ENCODE assay signal across 8 cellular contexts in the genomic region with DNA sequence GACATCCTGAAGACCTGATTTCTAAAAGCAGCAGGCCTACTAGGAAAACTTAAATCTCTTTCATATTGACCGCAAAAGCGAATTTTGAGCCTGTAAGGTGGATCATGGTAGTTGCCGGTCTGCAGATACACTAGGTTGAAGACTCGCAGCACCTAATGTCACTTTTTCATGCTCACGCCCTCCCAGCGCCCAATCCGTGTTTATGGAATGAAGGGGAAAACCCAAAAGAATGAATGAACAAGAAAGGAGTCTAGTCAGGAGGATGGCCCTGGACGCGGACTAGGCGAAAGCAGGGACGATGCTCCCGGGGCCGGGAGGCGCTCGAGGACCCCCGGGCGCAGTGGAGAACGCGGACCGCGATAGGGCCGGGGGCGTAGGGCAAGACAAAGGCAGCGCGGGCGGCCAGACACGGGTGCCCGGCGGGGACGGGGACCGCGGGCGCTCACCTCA. TPM values are rescaled to one million over a fixed set of nuclear protein-coding genes. Genes with fewer than 3 reads are reported as not detected.
A peak's percentile ranks its signal among the peaks of the same experiment; 100 is the strongest.
DNase-seq lines count a peak whose midpoint lies in the region; ATAC-seq and TF ChIP-seq lines count a peak whose summit lies in the region.

No MANE protein-coding gene starts in this region.

- no peaks in the 10 kb centered on the region for H3K36me3 ChIP-seq in skeletal muscle tissue (ENCODE audit: control insufficient read depth in 3 of 3, insufficient read depth in 3 of 3, low read length in 3 of 3)

- H3K9me3 Mint-ChIP-seq in activated CD8-positive, alpha-beta T cell treated with anti-CD3 and anti-CD28 coated beads for 36 hours, result no peaks in the 10 kb centered on the region
- peaks cover 3% of the 10 kb centered on the region for H3K9me3 Mint-ChIP-seq in glutamatergic neuron (ENCODE audit: unreplicated experiment)

- H3K27me3 Mint-ChIP-seq in activated CD8-positive, alpha-beta T cell treated with anti-CD3 and anti-CD28 coated beads for 36 hours, result peaks cover 1% of the 10 kb centered on the region
- H3K27me3 Mint-ChIP-seq in glutamatergic neuron (ENCODE audit: unreplicated experiment), result peaks cover 4% of the 10 kb centered on the region

- POLR2A ChIA-PET in HEK293T (lab: Yijun Ruan, JAX), result interaction anchor here (0.6 to 1.5 kb wide), 3 partner anchors 14 to 184 kb away, joined by 3 to 5 read pairs (median 4); no protein-coding TSS in a partner anchor
- POLR2A ChIA-PET in activated CD8-positive, alpha-beta T cell treated with anti-CD3 and anti-CD28 coated beads for 36 hours (lab: Charles Lee), result interaction anchor here (0.6 to 1.0 kb wide), 2 partner anchors 35 to 108 kb away, joined by 3 read pairs; no protein-coding TSS in a partner anchor

- intact Hi-C loops in activated CD8-positive, alpha-beta T cell treated with anti-CD3 and anti-CD28 coated beads for 36 hours (cut with micrococcal nuclease), result loop anchor here (2.0 kb wide), 1 partner anchor 107 kb away; no protein-coding TSS in a partner anchor

- peaks cover 29 to 45% (median 35%) of the 10 kb centered on the region in 3 donors for H3K4me1 ChIP-seq in skeletal muscle tissue (ENCODE audit: control insufficient read depth in 3 of 3, insufficient read depth in 3 of 3, low read length in 3 of 3)

- H3K27ac Mint-ChIP-seq in activated CD8-positive, alpha-beta T cell treated with anti-CD3 and anti-CD28 coated beads for 36 hours, result peak overlapping the region; percentile 90
- H3K27ac Mint-ChIP-seq in glutamatergic neuron (ENCODE audit: unreplicated experiment), result peak overlapping the region; percentile 96

- no peak for ATAC-seq in activated CD8-positive, alpha-beta T cell treated with anti-CD3 and anti-CD28 coated beads for 36 hours

- H3K9ac ChIP-seq in skeletal muscle tissue (ENCODE audit: low read depth in 1 of 3, low read length in 3 of 3), result peak overlapping the region; percentile 83 to 93 (median 86)

- CTCF ChIA-PET in HEK293T (lab: Yijun Ruan, JAX), result interaction anchor here (0.6 to 1.3 kb wide), 3 partner anchors 10 to 108 kb away, joined by 3 to 4 read pairs (median 3); no protein-coding TSS in a partner anchor
- CTCF ChIA-PET in activated CD8-positive, alpha-beta T cell treated with anti-CD3 and anti-CD28 coated beads for 36 hours (lab: Charles Lee), result interaction anchor here (0.8 to 2.8 kb wide), 10 partner anchors 25 to 191 kb away, joined by 3 to 20 read pairs (median 4); no protein-coding TSS in a partner anchor

- H3K27ac ChIP-seq in skeletal muscle tissue (ENCODE audit: low read depth, low read length), result peak overlapping the region; percentile 91

- H3K9me3 ChIP-seq in skeletal muscle tissue (ENCODE audit: control insufficient read depth in 3 of 3, low read length in 3 of 3), result no peaks in the 10 kb centered on the region

- H3K4me3 ChIP-seq in skeletal muscle tissue (ENCODE audit: low read length in 3 of 3), result peak overlapping the region; percentile 85 to 95 (median 92)

- DNase-seq in AG20443 (ENCODE audit: low spot score), result peak; percentile 29
- DNase-seq in HEK293T (ENCODE audit: extremely low spot score), result no peak
- no peak for DNase-seq in activated CD8-positive, alpha-beta T cell treated with anti-CD3 and anti-CD28 coated beads for 36 hours
- no peak for DNase-seq in glutamatergic neuron
- no peak for DNase-seq in globus pallidus (ENCODE audit: low spot score)
- DNase-seq in NCI-H2081 treated with DMSO at 0.1 percent for 48 hours (lab: John Stamatoyannopoulos, UW), result no peak
- DNase-seq in OCI-M2 (lab: John Stamatoyannopoulos, UW; ENCODE audit: unreplicated experiment), result no peak

- H3K27me3 ChIP-seq in skeletal muscle tissue (ENCODE audit: control insufficient read depth in 3 of 3, insufficient read depth in 3 of 3, low read length in 3 of 3), result no peaks in the 10 kb centered on the region

- H3K36me3 Mint-ChIP-seq in activated CD8-positive, alpha-beta T cell treated with anti-CD3 and anti-CD28 coated beads for 36 hours (ENCODE audit: low read depth), result peaks cover 4% of the 10 kb centered on the region
- peaks cover 2% of the 10 kb centered on the region for H3K36me3 Mint-ChIP-seq in glutamatergic neuron (ENCODE audit: unreplicated experiment)

- H3K4me1 Mint-ChIP-seq in activated CD8-positive, alpha-beta T cell treated with anti-CD3 and anti-CD28 coated beads for 36 hours (ENCODE audit: low read depth), result peaks cover 56% of the 10 kb centered on the region
- H3K4me1 Mint-ChIP-seq in glutamatergic neuron (ENCODE audit: low read depth, unreplicated experiment), result peaks cover 7% of the 10 kb centered on the region

- peak overlapping the region; percentile 94 for H3K4me3 Mint-ChIP-seq in activated CD8-positive, alpha-beta T cell treated with anti-CD3 and anti-CD28 coated beads for 36 hours
- H3K4me3 Mint-ChIP-seq in glutamatergic neuron (ENCODE audit: unreplicated experiment), result peak overlapping the region; percentile 98

- TF ChIP-seq CTCF in activated CD8-positive, alpha-beta T cell treated with anti-CD3 and anti-CD28 coated beads for 36 hours (IDR thresholded peaks at IDR 0.05), result no peak
- no peak for TF ChIP-seq CTCF in glutamatergic neuron (IDR thresholded peaks at IDR 0.05; ENCODE audit: partially characterized antibody, unreplicated experiment)

TF ChIP-seq in HEK293T, 16 proteins besides CTCF, POLR2A, EP300 and RAD21:
- TF ChIP-seq HDGF (IDR thresholded peaks at IDR 0.05; ENCODE audit: borderline replicate concordance) (no peak), LEF1 (IDR thresholded peaks at IDR 0.05; ENCODE audit: borderline replicate concordance) (no peak), SUZ12 (IDR thresholded peaks at IDR 0.05) (no peak), L3MBTL2 (conservative IDR thresholded peaks at IDR 0.05) (peak; percentile 67), FOXA1 (IDR thresholded peaks at IDR 0.05) (no peak), NFRKB (IDR thresholded peaks at IDR 0.05) (no peak), TARDBP (IDR thresholded peaks at IDR 0.05) (no peak)

RNA-seq across cellular contexts. Expression of a gene that starts 0.8 kb away (rescaled TPM):
- 10 to 100 TPM; 17.0 to 18.6 TPM for total RNA-seq in activated CD8-positive, alpha-beta T cell treated with anti-CD3 and anti-CD28 coated beads for 36 hours
- total RNA-seq in glutamatergic neuron (ENCODE audit: unreplicated experiment) (29.1 TPM), skeletal muscle tissue (9.4 TPM)
